Comparison of ENCODE assay signal across 8 cellular contexts in the genomic region with DNA sequence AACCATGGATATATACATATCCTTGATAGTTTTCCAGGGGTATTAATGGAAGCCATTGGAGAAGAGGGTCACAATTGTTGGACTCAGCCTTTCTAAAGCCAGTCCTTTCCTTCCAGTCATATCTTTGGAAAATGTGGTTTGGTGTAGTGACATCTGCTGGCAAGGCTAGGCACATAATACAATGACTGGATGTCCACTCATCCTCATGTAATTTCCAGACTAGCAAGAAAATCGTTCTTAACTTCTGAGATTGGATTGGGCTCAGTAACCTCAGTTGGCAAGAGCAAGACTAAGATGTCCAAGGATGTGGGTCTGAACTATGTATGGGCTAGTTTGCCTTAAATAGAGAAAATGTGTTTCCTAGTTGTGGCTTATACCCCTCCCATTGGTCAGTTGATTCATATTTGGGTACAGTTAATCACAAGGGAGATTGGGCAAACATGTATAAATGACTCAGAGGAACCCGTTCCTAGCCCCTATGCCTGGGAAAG. TPM values are rescaled to one million over a fixed set of nuclear protein-coding genes. Genes with fewer than 3 reads are reported as not detected.
DNase-seq lines count a peak whose midpoint lies in the region; ATAC-seq, FAIRE-seq and TF ChIP-seq lines count a peak whose summit lies in the region.

No MANE protein-coding gene starts in this region.

- DNase-seq in NCI-H2081 (lab: John Stamatoyannopoulos, UW): peak; percentile 4 to 39
- no peak for DNase-seq in NCI-H2081 treated with DMSO at 0.1 percent for 48 hours (lab: John Stamatoyannopoulos, UW)
- peak; percentile 70 for DNase-seq in HTR-8/SVneo (ENCODE audit: insufficient read length, low spot score)
- DNase-seq in SJCRH30: peak; percentile 11 to 64
- no peak for DNase-seq in epithelial cell of proximal tubule (ENCODE audit: low read depth)
- DNase-seq in omental fat pad (ENCODE audit: low spot score): no peak

- peak; percentile 96 for FAIRE-seq in HTR-8/SVneo (lab: Jason Lieb, UNC)

- H3K27me3 ChIP-seq in SJCRH30: no peaks in the 10 kb centered on the region; the same call in 1 of the 2 replicates

- H3K27ac ChIP-seq in SJCRH30: no peak overlapping the region

- H3K9me3 ChIP-seq in SJCRH30 (replicated peaks): no peaks in the 10 kb centered on the region

- no peak overlapping the region for H3K4me3 ChIP-seq in SJCRH30
- no peak overlapping the region for H3K4me3 ChIP-seq in epithelial cell of proximal tubule (ENCODE audit: low read depth, low read length)

- H3K36me3 ChIP-seq in SJCRH30: no peaks in the 10 kb centered on the region

- peak; percentile 22 for ATAC-seq in omental fat pad (ENCODE audit: low FRiP score)
- ATAC-seq in HG03175 (IDR thresholded peaks at IDR 0.05; ENCODE audit: unreplicated experiment): no peak
- no peak for ATAC-seq in HG03432 (IDR thresholded peaks at IDR 0.05; ENCODE audit: unreplicated experiment)

- TF ChIP-seq CTCF in epithelial cell of proximal tubule (conservative IDR thresholded peaks at IDR 0.05; ENCODE audit: low read depth, low read length): peak; percentile 78
- TF ChIP-seq CTCF in omental fat pad (IDR thresholded peaks at IDR 0.05): peak in 1 of 3 donors; percentile 35

- no peaks in the 10 kb centered on the region for H3K4me1 ChIP-seq in SJCRH30

RNA-seq across cellular contexts. Expression of a gene that starts 8.7 kb away (rescaled TPM):
- total RNA-seq in SJCRH30 (2014; rRNA removed; shearing (Covaris generic)): 38.5 and 40.1 TPM in 2 replicates
- total RNA-seq in epithelial cell of proximal tubule: 20.4 and 20.9 TPM in 2 replicates
- 10 to 100 TPM; 19.9 to 32.6 (median 21.0) TPM for total RNA-seq in omental fat pad

RNA-seq across cellular contexts. Expression of a gene that starts 15.8 kb away (rescaled TPM):
- 9.2 and 10.1 TPM in 2 replicates for total RNA-seq in SJCRH30 (2014; rRNA removed; shearing (Covaris generic))
- total RNA-seq in epithelial cell of proximal tubule (3.8 and 4.7 TPM in 2 replicates), omental fat pad (10 to 100 TPM in 2 of 4 donors, 1 to 10 TPM in 2; 4.1 to 15.8 (median 10.7) TPM)

Comparison
In these comparisons a context has a peak if more than half of its experiments do, and no peak if none do; other contexts are left out.
1. DNase-seq: peak in NCI-H2081 (2 of 2), HTR-8/SVneo (single experiment) and SJCRH30 (2 of 2); none in NCI-H2081 treated with DMSO at 0.1 percent for 48 hours (single experiment), epithelial cell of proximal tubule (single experiment) and omental fat pad (single experiment).